1 cellular context compared by ENCODE assay signal in the genomic region with DNA sequence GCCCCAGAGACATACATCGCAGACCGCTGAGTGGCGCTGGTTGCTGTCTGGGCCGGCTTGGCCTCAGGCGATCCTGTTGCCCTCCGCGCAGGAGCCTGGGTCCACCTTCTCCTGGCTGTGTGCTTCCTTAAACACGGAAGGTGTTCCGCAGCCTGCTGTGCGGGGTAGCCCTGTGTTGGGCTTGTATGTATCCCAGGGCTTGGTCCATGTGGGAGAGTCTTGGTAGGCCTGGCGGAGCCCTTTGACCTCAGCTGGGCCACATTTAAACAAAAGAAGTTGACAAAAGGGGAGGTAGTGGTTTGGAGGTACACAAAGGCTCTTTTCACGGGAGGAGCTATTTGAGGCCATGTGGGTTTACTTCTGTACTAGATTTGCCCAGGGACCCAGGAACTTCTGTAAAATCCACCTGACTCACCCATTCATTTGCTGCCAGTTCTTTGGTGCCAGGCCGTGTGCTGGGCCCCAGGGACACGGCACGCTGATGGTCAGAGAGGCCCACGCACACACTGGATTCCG.
TF ChIP-seq lines count a peak whose summit lies in the region.

No MANE protein-coding gene starts in this region.

TF ChIP-seq in H1, 55 proteins besides CTCF, POLR2A, EP300 and RAD21:
- TF ChIP-seq CHD1 (IDR thresholded peaks at IDR 0.05; ENCODE audit: low read depth, low read length) (no peak), NRF1 (IDR thresholded peaks at IDR 0.05; ENCODE audit: low read depth, low read length) (no peak), POU5F1 (IDR thresholded peaks at IDR 0.05; ENCODE audit: low read depth, low read length) (no peak), GTF2F1 (IDR thresholded peaks at IDR 0.05; ENCODE audit: borderline replicate concordance, low read depth, low read length) (no peak), BCL11A (IDR thresholded peaks at IDR 0.05; ENCODE audit: low read depth in 2 of 2, low read length in 2 of 2) (no peak), CTBP2 (IDR thresholded peaks at IDR 0.05; ENCODE audit: borderline replicate concordance, insufficient read depth, insufficient read length, low read length) (no peak), TAF7 (optimal IDR thresholded peaks at IDR 0.05; ENCODE audit: borderline replicate concordance, low read depth, low read length) (no peak), RXRA (IDR thresholded peaks at IDR 0.05; ENCODE audit: insufficient read depth, low read depth, low read length) (no peak), SUZ12 (IDR thresholded peaks at IDR 0.05; ENCODE audit: low read length) (no peak), CREB1 (IDR thresholded peaks at IDR 0.05) (no peak), EGR1 (IDR thresholded peaks at IDR 0.05; ENCODE audit: borderline replicate concordance, low read depth, low read length) (no peak), RBBP5 (IDR thresholded peaks at IDR 0.05; ENCODE audit: borderline replicate concordance, low read depth, low read length) (no peak), TBP (IDR thresholded peaks at IDR 0.05; ENCODE audit: low read depth, low read length) (no peak)
- TF ChIP-seq, protein P1, sequence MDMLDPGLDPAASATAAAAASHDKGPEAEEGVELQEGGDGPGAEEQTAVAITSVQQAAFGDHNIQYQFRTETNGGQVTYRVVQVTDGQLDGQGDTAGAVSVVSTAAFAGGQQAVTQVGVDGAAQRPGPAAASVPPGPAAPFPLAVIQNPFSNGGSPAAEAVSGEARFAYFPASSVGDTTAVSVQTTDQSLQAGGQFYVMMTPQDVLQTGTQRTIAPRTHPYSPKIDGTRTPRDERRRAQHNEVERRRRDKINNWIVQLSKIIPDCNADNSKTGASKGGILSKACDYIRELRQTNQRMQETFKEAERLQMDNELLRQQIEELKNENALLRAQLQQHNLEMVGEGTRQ (IDR thresholded peaks at IDR 0.05; ENCODE audit: low read length), result no peak
